ENCODE assay signal across 15 cellular contexts in genomic region chr2:217249490-217250451, GRCh38.
A peak's percentile ranks its signal among the peaks of the same experiment; 100 is the strongest.
DNase-seq lines count a peak whose midpoint lies in the region; ATAC-seq and TF ChIP-seq lines count a peak whose summit lies in the region.
"Had no signal": no experiment of that assay in that cellular context is flagged by ENCODE, and none has a peak within 500 bp of the region (broad histone marks: within the 10 kb centered on the region; RNA-seq: fewer than 3 reads in every experiment).

No MANE protein-coding gene starts in this region.

- no peaks in the 10 kb centered on the region for H3K36me3 ChIP-seq in BLaER1
- no peaks in the 10 kb centered on the region for H3K36me3 ChIP-seq in left ventricle myocardium inferior

- H3K4me3 ChIP-seq in BLaER1 = no peak overlapping the region
- H3K4me3 ChIP-seq in left ventricle myocardium inferior = no peak overlapping the region

- H3K4me2 ChIP-seq in BLaER1 = peak overlapping the region; percentile 83

- no peak overlapping the region for H3K9ac ChIP-seq in BLaER1

- H4K20me1 ChIP-seq in BLaER1 = no peaks in the 10 kb centered on the region

- H3K4me1 ChIP-seq in BLaER1 (peaks cover 34% of the 10 kb centered on the region), left ventricle myocardium inferior (peaks cover 29% of the 10 kb centered on the region)
- H3K4me1 ChIP-seq: foreskin keratinocyte had no signal

- ATAC-seq in esophagus mucosa = no peak
- ATAC-seq: foreskin keratinocyte, natural killer cell had no signal

- H3K27ac ChIP-seq in BLaER1 (no peak overlapping the region), left ventricle myocardium inferior (replicated peaks) (peak overlapping the region; percentile 81)
- H3K27ac ChIP-seq: foreskin keratinocyte had no signal

- H3K9me3 ChIP-seq in BLaER1 (no peaks in the 10 kb centered on the region), left ventricle myocardium inferior (replicated peaks) (no peaks in the 10 kb centered on the region)

- TF ChIP-seq CTCF in left ventricle myocardium inferior (IDR thresholded peaks at IDR 0.05; ENCODE audit: borderline replicate concordance) = no peak

- peak; percentile 81 for DNase-seq in NCI-H2171 treated with DMSO at 0.1 percent for 48 hours (lab: John Stamatoyannopoulos, UW)
- DNase-seq in left ventricle myocardium inferior = no peak
- peak; percentile 66 for DNase-seq in retina
- no peak for DNase-seq in AML-193 (lab: John Stamatoyannopoulos, UW)
- no peak for DNase-seq in NCI-H748 (lab: John Stamatoyannopoulos, UW; ENCODE audit: unreplicated experiment)
- no peak for DNase-seq in D341Med (ENCODE audit: low spot score)
- DNase-seq: activated CD4-positive, CD25-positive, alpha-beta regulatory T cell; dorsolateral prefrontal cortex; natural killer cell; NCI-H1092; NK-92 treated with Interleukin-12 subunit alpha and Interleukin-12 subunit beta, amount 100 ng/mL, for 24 hours; stimulated activated CD4-positive, alpha-beta T cell treated with anti-CD3 and anti-CD28 coated beads, Interleukin-12 subunit alpha, Interleukin-12 subunit beta, amount 100 ng/mL, for 4 hours had no signal

- H3K27me3 ChIP-seq in BLaER1 (no peaks in the 10 kb centered on the region), left ventricle myocardium inferior (ENCODE audit: low read depth) (no peaks in the 10 kb centered on the region)
- H3K27me3 ChIP-seq: dorsolateral prefrontal cortex had no signal

- intact Hi-C loops in left ventricle myocardium inferior (cut with micrococcal nuclease) = no loop called here

Comparison
In these comparisons a context has a peak if more than half of its experiments do, and no peak if none do; other contexts are left out.
1. DNase-seq: peak in NCI-H2171 treated with DMSO at 0.1 percent for 48 hours (single experiment) and retina (single experiment); none in left ventricle myocardium inferior (single experiment), AML-193 (0 of 2), NCI-H748 (single experiment) and D341Med (single experiment).